8 cellular contexts compared by ENCODE assay signal in the genomic region with DNA sequence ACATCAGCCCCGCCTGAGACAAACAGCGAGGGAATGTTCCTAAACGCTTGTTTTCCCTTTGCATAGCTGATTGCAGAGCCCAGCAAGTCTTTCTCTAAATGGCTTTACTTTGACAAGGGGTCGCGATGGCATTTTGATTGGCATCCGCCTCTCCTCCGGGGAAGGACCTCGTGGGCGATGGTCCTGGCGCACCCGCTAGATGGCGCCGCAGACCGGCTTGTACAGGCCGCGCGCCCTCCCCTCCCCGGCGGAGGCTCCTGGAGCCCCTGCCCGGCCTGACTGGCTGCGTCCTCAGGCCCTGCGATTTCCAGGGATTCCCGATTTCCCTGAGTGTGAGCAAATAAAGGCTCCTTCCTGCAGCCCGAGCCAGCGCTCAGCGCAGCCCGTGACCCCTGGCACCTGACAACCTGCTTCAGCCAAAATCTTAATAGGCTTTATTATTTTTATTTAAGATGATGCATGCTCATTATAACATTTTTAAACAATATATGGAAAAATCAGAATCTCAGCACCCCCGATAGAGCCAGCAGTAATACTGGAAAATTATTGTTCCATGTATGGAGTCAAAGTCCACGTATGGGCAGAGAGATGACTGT.
DNase-seq lines count a peak whose midpoint lies in the region; ATAC-seq and TF ChIP-seq lines count a peak whose summit lies in the region.

No MANE protein-coding gene starts in this region.

- DNase-seq in activated naive CD4-positive, alpha-beta T cell treated with anti-CD3 and anti-CD28 coated beads, Interleukin-2, amount 10 ng/mL, durations not matched to agents 7 days and 5 days: peak; percentile 42
- no peak for DNase-seq in activated naive CD4-positive, alpha-beta T cell treated with anti-CD3 and anti-CD28 coated beads, Interleukin-2, amount 50 U/mL, for 16 hours
- no peak for DNase-seq in RWPE2 (ENCODE audit: low spot score)
- peak; percentile 2 for DNase-seq in fibroblast of villous mesenchyme (ENCODE audit: low read depth)
- peak; percentile 54 for DNase-seq in putamen (ENCODE audit: low spot score)
- no peak for DNase-seq in posterior vena cava (ENCODE audit: low spot score)
- no peak for DNase-seq in NCI-H1436 treated with DMSO at 0.1 percent for 48 hours (lab: John Stamatoyannopoulos, UW)

- ATAC-seq in HG02970 (IDR thresholded peaks at IDR 0.05; ENCODE audit: low FRiP score, unreplicated experiment): peak; percentile 68
- ATAC-seq in RWPE2 (ENCODE audit: low read depth): peak; percentile 71; the same call in 2 of the 3 replicates

- H3K4me3 ChIP-seq in RWPE2 (ENCODE audit: severe bottlenecking): no peak overlapping the region
- no peak overlapping the region for H3K4me3 ChIP-seq in fibroblast of villous mesenchyme (ENCODE audit: low read depth, low read length)

- H3K27ac ChIP-seq in RWPE2 (ENCODE audit: poor library complexity, severe bottlenecking): no peak overlapping the region

- H3K4me3 Mint-ChIP-seq in activated naive CD4-positive, alpha-beta T cell treated with anti-CD3 and anti-CD28 coated beads, Interleukin-2, amount 10 ng/mL, durations not matched to agents 7 days and 5 days: no peak overlapping the region

- no peaks in the 10 kb centered on the region for H3K9me3 ChIP-seq in RWPE2 (ENCODE audit: severe bottlenecking)

- CTCF ChIA-PET in activated naive CD4-positive, alpha-beta T cell treated with anti-CD3 and anti-CD28 coated beads, Interleukin-2, amount 10 ng/mL, durations not matched to agents 7 days and 5 days (lab: Charles Lee): no interaction called here

- H3K4me1 Mint-ChIP-seq in activated naive CD4-positive, alpha-beta T cell treated with anti-CD3 and anti-CD28 coated beads, Interleukin-2, amount 10 ng/mL, durations not matched to agents 7 days and 5 days: no peaks in the 10 kb centered on the region

- no peaks in the 10 kb centered on the region for H3K36me3 ChIP-seq in RWPE2 (ENCODE audit: low read depth)

- H3K9me3 Mint-ChIP-seq in activated naive CD4-positive, alpha-beta T cell treated with anti-CD3 and anti-CD28 coated beads, Interleukin-2, amount 10 ng/mL, durations not matched to agents 7 days and 5 days: no peaks in the 10 kb centered on the region

- H3K27ac Mint-ChIP-seq in activated naive CD4-positive, alpha-beta T cell treated with anti-CD3 and anti-CD28 coated beads, Interleukin-2, amount 10 ng/mL, durations not matched to agents 7 days and 5 days: no peak overlapping the region

- peak; percentile 91 for TF ChIP-seq CTCF in RWPE2 (IDR thresholded peaks at IDR 0.05; ENCODE audit: poor library complexity, severe bottlenecking)
- TF ChIP-seq CTCF in fibroblast of villous mesenchyme (IDR thresholded peaks at IDR 0.05; ENCODE audit: insufficient read depth, low read depth, low read length): peak; percentile 35

- no peaks in the 10 kb centered on the region for H3K4me1 ChIP-seq in RWPE2 (ENCODE audit: insufficient read depth, poor library complexity, severe bottlenecking)

- no peaks in the 10 kb centered on the region for H3K36me3 Mint-ChIP-seq in activated naive CD4-positive, alpha-beta T cell treated with anti-CD3 and anti-CD28 coated beads, Interleukin-2, amount 10 ng/mL, durations not matched to agents 7 days and 5 days

- no peaks in the 10 kb centered on the region for H3K27me3 Mint-ChIP-seq in activated naive CD4-positive, alpha-beta T cell treated with anti-CD3 and anti-CD28 coated beads, Interleukin-2, amount 10 ng/mL, durations not matched to agents 7 days and 5 days

- intact Hi-C loops in posterior vena cava (cut with DNase I): no loop called here

- peaks cover 12% of the 10 kb centered on the region for H3K27me3 ChIP-seq in RWPE2 (ENCODE audit: insufficient read depth, poor library complexity, severe bottlenecking)

Comparison
In these comparisons a context has a peak if more than half of its experiments do, and no peak if none do; other contexts are left out.
1. DNase-seq: peak in activated naive CD4-positive, alpha-beta T cell treated with anti-CD3 and anti-CD28 coated beads, Interleukin-2, amount 10 ng/mL, durations not matched to agents 7 days and 5 days (single experiment), fibroblast of villous mesenchyme (single experiment) and putamen (single experiment); none in activated naive CD4-positive, alpha-beta T cell treated with anti-CD3 and anti-CD28 coated beads, Interleukin-2, amount 50 U/mL, for 16 hours (single experiment), RWPE2 (single experiment), posterior vena cava (single experiment) and NCI-H1436 treated with DMSO at 0.1 percent for 48 hours (single experiment).